7 cellular contexts compared by ENCODE assay signal in genomic region chr9:105751761-105752160, GRCh38.
"Had no signal": no experiment of that assay in that cellular context is flagged by ENCODE, and none has a peak within 500 bp of the region (broad histone marks: within the 10 kb centered on the region; RNA-seq: fewer than 3 reads in every experiment).

No MANE protein-coding gene starts in this region.

- H3K4me1 ChIP-seq: HAP-1 had no signal

- H3K27ac Mint-ChIP-seq: GM23338, HFFc6 had no signal

- H3K9me3 ChIP-seq: HAP-1 had no signal

- H3K4me3 ChIP-seq: GM23338, HAP-1, K562 had no signal

- H3K4me1 Mint-ChIP-seq: GM23338 had no signal

- H2AFZ ChIP-seq: GM23338 had no signal

- ATAC-seq: GM23338, HCT116, K562 had no signal

- H3K4me2 ChIP-seq: GM23338 had no signal

- H3K36me3 ChIP-seq: HAP-1 had no signal

- DNase-seq: H7, HFFc6, IMR-90 had no signal

- H3K4me3 Mint-ChIP-seq: GM23338, HFFc6 had no signal
